19 cellular contexts compared by ENCODE assay signal in genomic region chr11:9823887-9824385, GRCh38.
DNase-seq lines count a peak whose midpoint lies in the region; ATAC-seq, FAIRE-seq and TF ChIP-seq lines count a peak whose summit lies in the region.
"Had no signal": no experiment of that assay in that cellular context is flagged by ENCODE, and none has a peak within 500 bp of the region (broad histone marks: within the 10 kb centered on the region; RNA-seq: fewer than 3 reads in every experiment).

No MANE protein-coding gene starts in this region.

- H3K4me3 ChIP-seq in IMR-90 (ENCODE audit: insufficient read depth, low read depth, low read length), result no peak overlapping the region
- H3K4me3 ChIP-seq in gastroesophageal sphincter, result no peak overlapping the region
- H3K4me3 ChIP-seq: BLaER1 treated with 17β-estradiol and CSF1 and Interleukin-3, amounts not matched to agents 10 nM and 100 nM; SK-N-MC had no signal

- peak overlapping the region; percentile 35; the same call in 1 of the 2 replicates for H3K56ac ChIP-seq in IMR-90 (ENCODE audit: extremely low read depth, insufficient read depth, low read length)

- H3K4me2 ChIP-seq in IMR-90 (ENCODE audit: low read depth, low read length), result peak overlapping the region; percentile 25; the same call in 1 of the 2 replicates
- H3K4me2 ChIP-seq: BLaER1 treated with 17β-estradiol and CSF1 and Interleukin-3, amounts not matched to agents 10 nM and 100 nM had no signal

- peak overlapping the region; percentile 50; the same call in 1 of the 2 replicates for H4K5ac ChIP-seq in IMR-90 (ENCODE audit: low read depth, low read length)

- TF ChIP-seq CTCF in IMR-90 (conservative IDR thresholded peaks at IDR 0.05; ENCODE audit: low read depth, low read length) (no peak), chondrocyte (IDR thresholded peaks at IDR 0.05) (no peak), mesothelial cell of epicardium (IDR thresholded peaks at IDR 0.05; ENCODE audit: unreplicated experiment) (no peak), gastroesophageal sphincter (IDR thresholded peaks at IDR 0.05) (no peak)

- peak overlapping the region; percentile 56 for H2BK120ac ChIP-seq in IMR-90 (ENCODE audit: low read depth, low read length)

- H3K4me1 Mint-ChIP-seq in chondrocyte (ENCODE audit: low read depth), result peaks cover 44% of the 10 kb centered on the region
- H3K4me1 Mint-ChIP-seq in mesothelial cell of epicardium, result peaks cover 37% of the 10 kb centered on the region
- no peaks in the 10 kb centered on the region for H3K4me1 Mint-ChIP-seq in activated CD4-positive, alpha-beta T cell treated with anti-CD3 and anti-CD28 coated beads, Interleukin-2, amount 10 ng/mL, durations not matched to agents 7 days and 5 days

- peaks cover 0 to 3% of the 10 kb centered on the region in 2 experiments; a peak in 2 of 4 replicates for H3K79me1 ChIP-seq in IMR-90 (ENCODE audit: low read depth in 1 of 2, low read length in 2 of 2)

- FAIRE-seq in G401.6 (lab: Jason Lieb, UNC), result peak; percentile 95
- FAIRE-seq: GM18507, H1 had no signal

- no peak overlapping the region for H2AFZ ChIP-seq in IMR-90 (replicated peaks; ENCODE audit: low read length, poor library complexity)

- H3K27ac ChIP-seq in IMR-90 (ENCODE audit: insufficient read depth, low read length), result peak overlapping the region; percentile 32
- H3K27ac ChIP-seq in gastroesophageal sphincter, result no peak overlapping the region
- H3K27ac ChIP-seq: BLaER1 treated with 17β-estradiol and CSF1 and Interleukin-3, amounts not matched to agents 10 nM and 100 nM; HL-60; SK-N-MC had no signal

- H3K27ac Mint-ChIP-seq in chondrocyte (ENCODE audit: unreplicated experiment) (peak overlapping the region; percentile 25), mesothelial cell of epicardium (peak overlapping the region; percentile 81)
- H3K27ac Mint-ChIP-seq in activated CD4-positive, alpha-beta T cell treated with anti-CD3 and anti-CD28 coated beads, Interleukin-2, amount 10 ng/mL, durations not matched to agents 7 days and 5 days, result no peak overlapping the region
- H3K27ac Mint-ChIP-seq: CD8-positive, alpha-beta T cell had no signal

- CTCF ChIA-PET in IMR-90 (lab: Yijun Ruan, JAX), result interaction anchor here (0.7 kb wide), 1 partner anchor 136 kb away, joined by 3 read pairs; no protein-coding TSS in a partner anchor
- CTCF ChIA-PET in activated CD4-positive, alpha-beta T cell treated with anti-CD3 and anti-CD28 coated beads, Interleukin-2, amount 10 ng/mL, durations not matched to agents 7 days and 5 days (lab: Charles Lee), result interaction anchor here (0.7 to 1.1 kb wide), 2 partner anchors 16 to 76 kb away, joined by 3 read pairs; no protein-coding TSS in a partner anchor

- no peaks in the 10 kb centered on the region for H3K27me3 ChIP-seq in IMR-90 (ENCODE audit: control insufficient read depth, insufficient read depth, low read length)
- H3K27me3 ChIP-seq in gastroesophageal sphincter, result no peaks in the 10 kb centered on the region
- H3K27me3 ChIP-seq: BLaER1 treated with 17β-estradiol and CSF1 and Interleukin-3, amounts not matched to agents 10 nM and 100 nM had no signal

- H2AK9ac ChIP-seq in IMR-90 (replicated peaks; ENCODE audit: low read depth, low read length, poor library complexity), result no peak overlapping the region

- H4K91ac ChIP-seq in IMR-90 (ENCODE audit: insufficient read depth, low read depth, low read length), result peak overlapping the region; percentile 78; the same call in 1 of the 2 replicates

- POLR2A ChIA-PET in IMR-90 (lab: Charles Lee; ENCODE audit: unreplicated experiment), result no interaction called here
- POLR2A ChIA-PET in activated CD4-positive, alpha-beta T cell treated with anti-CD3 and anti-CD28 coated beads, Interleukin-2, amount 10 ng/mL, durations not matched to agents 7 days and 5 days (lab: Charles Lee), result no interaction called here

- no peaks in the 10 kb centered on the region for H3K9me3 ChIP-seq in IMR-90 (ENCODE audit: control insufficient read depth, insufficient read depth, low read length)
- no peaks in the 10 kb centered on the region for H3K9me3 ChIP-seq in gastroesophageal sphincter
- H3K9me3 ChIP-seq: BLaER1 treated with 17β-estradiol and CSF1 and Interleukin-3, amounts not matched to agents 10 nM and 100 nM had no signal

- DNase-seq in IMR-90 (no peak), chondrocyte (ENCODE audit: low spot score) (no peak), mesothelial cell of epicardium (ENCODE audit: low spot score in 2 of 2, unreplicated experiment in 2 of 2) (no peak)
- no peak for DNase-seq in stimulated activated CD4-positive, alpha-beta T cell treated with anti-CD3 and anti-CD28 coated beads, Interleukin-4, amount 100 ng/mL, for 1 hour
- DNase-seq in activated CD4-positive, alpha-beta T cell treated with anti-CD3 and anti-CD28 coated beads, Interleukin-2, amount 10 ng/mL, durations not matched to agents 7 days and 5 days, result no peak
- DNase-seq: CD8-positive, alpha-beta T cell; Karpas-422; NCI-H1092; NCI-H2081; NCI-H748 treated with DMSO at 0.1 percent for 48 hours; NK-92 treated with Interleukin-12 subunit alpha and Interleukin-12 subunit beta, amount 100 ng/mL, for 24 hours; Right ventricle myocardium superior had no signal

- H3K27me3 Mint-ChIP-seq in chondrocyte (ENCODE audit: low read depth) (no peaks in the 10 kb centered on the region), mesothelial cell of epicardium (ENCODE audit: low read depth) (no peaks in the 10 kb centered on the region)
- H3K27me3 Mint-ChIP-seq in activated CD4-positive, alpha-beta T cell treated with anti-CD3 and anti-CD28 coated beads, Interleukin-2, amount 10 ng/mL, durations not matched to agents 7 days and 5 days, result no peaks in the 10 kb centered on the region

- dilution Hi-C loops in IMR-90 (cut with HindIII; ENCODE audit: low sequenced_read_pairs, unreplicated experiment), result no loop called here

- no peaks in the 10 kb centered on the region for H4K20me1 ChIP-seq in IMR-90 (ENCODE audit: insufficient read depth, low read length)
- H4K20me1 ChIP-seq: BLaER1 treated with 17β-estradiol and CSF1 and Interleukin-3, amounts not matched to agents 10 nM and 100 nM had no signal

- peak overlapping the region; percentile 28 to 93; a peak in 2 of 4 replicates for H4K8ac ChIP-seq in IMR-90 (ENCODE audit: low read depth in 2 of 2, low read length in 2 of 2)

- no peak for TF ChIP-seq RAD21 in IMR-90 (IDR thresholded peaks at IDR 0.05; ENCODE audit: low read length)

- H3K4me1 ChIP-seq in IMR-90 (ENCODE audit: control insufficient read depth, insufficient read depth, low read length) (peaks cover 12% of the 10 kb centered on the region; the same call in 1 of the 2 replicates), gastroesophageal sphincter (peaks cover 0 to 7% (median 0%) of the 10 kb centered on the region in 3 donors)
- H3K4me1 ChIP-seq: BLaER1 treated with 17β-estradiol and CSF1 and Interleukin-3, amounts not matched to agents 10 nM and 100 nM had no signal

- H3K4me3 Mint-ChIP-seq in chondrocyte (ENCODE audit: unreplicated experiment) (no peak overlapping the region), mesothelial cell of epicardium (no peak overlapping the region)
- no peak overlapping the region for H3K4me3 Mint-ChIP-seq in activated CD4-positive, alpha-beta T cell treated with anti-CD3 and anti-CD28 coated beads, Interleukin-2, amount 10 ng/mL, durations not matched to agents 7 days and 5 days
- H3K4me3 Mint-ChIP-seq: CD8-positive, alpha-beta T cell had no signal

- H2BK15ac ChIP-seq in IMR-90 (ENCODE audit: low read depth, low read length), result peak overlapping the region; percentile 81; the same call in 1 of the 3 replicates

- H3K4ac ChIP-seq in IMR-90 (ENCODE audit: low read depth, low read length), result peak overlapping the region; percentile 52; the same call in 1 of the 2 replicates

- H3K36me3 ChIP-seq in IMR-90 (ENCODE audit: control insufficient read depth, insufficient read depth, low read length), result no peaks in the 10 kb centered on the region
- peaks cover 0 to 18% of the 10 kb centered on the region in 2 donors for H3K36me3 ChIP-seq in gastroesophageal sphincter

- no peaks in the 10 kb centered on the region for H3K9me3 Mint-ChIP-seq in chondrocyte (ENCODE audit: low read depth)
- H3K9me3 Mint-ChIP-seq in mesothelial cell of epicardium, result no peaks in the 10 kb centered on the region
- H3K9me3 Mint-ChIP-seq in activated CD4-positive, alpha-beta T cell treated with anti-CD3 and anti-CD28 coated beads, Interleukin-2, amount 10 ng/mL, durations not matched to agents 7 days and 5 days, result no peaks in the 10 kb centered on the region
- H3K9me3 Mint-ChIP-seq: CD8-positive, alpha-beta T cell had no signal

- peak overlapping the region; percentile 99 for H2BK5ac ChIP-seq in IMR-90 (ENCODE audit: low read depth, low read length, poor library complexity, severe bottlenecking)

- peak overlapping the region; percentile 66 for H3K23ac ChIP-seq in IMR-90 (ENCODE audit: low read depth, low read length)

- TF ChIP-seq POLR2A in IMR-90 (IDR thresholded peaks at IDR 0.05; ENCODE audit: low read depth, low read length) (no peak), gastroesophageal sphincter (IDR thresholded peaks at IDR 0.05) (no peak)

- BruUV-seq in IMR-90 (replicated peaks; lab: Mats Ljungman, UMichigan), result no TSS peak

- H3K36me3 Mint-ChIP-seq in chondrocyte (ENCODE audit: low read depth), result peaks cover 3% of the 10 kb centered on the region
- H3K36me3 Mint-ChIP-seq in mesothelial cell of epicardium, result peaks cover 11% of the 10 kb centered on the region
- no peaks in the 10 kb centered on the region for H3K36me3 Mint-ChIP-seq in activated CD4-positive, alpha-beta T cell treated with anti-CD3 and anti-CD28 coated beads, Interleukin-2, amount 10 ng/mL, durations not matched to agents 7 days and 5 days (ENCODE audit: low read depth)

- WGBS in IMR-90 (ENCODE audit: extremely low coverage in 2 of 2, insufficient read length in 1 of 2), 2 experiments, result no CpG with 5 or more reads among the region's 5 CpGs
- WGBS in gastroesophageal sphincter (ENCODE audit: low coverage in 1 of 2), 2 donors, result 75 to 83% methylated on average over 1 to 5 of the region's 5 CpGs

- ATAC-seq in IMR-90 (ENCODE audit: low read depth) (no peak), gastroesophageal sphincter (no peak)
- ATAC-seq: CD8-positive, alpha-beta T cell had no signal

- peaks cover 7% of the 10 kb centered on the region; the same call in 1 of the 2 replicates for H3K9me1 ChIP-seq in IMR-90 (ENCODE audit: insufficient read depth, low read length)

- in situ Hi-C loops in IMR-90 (cut with MboI; ENCODE audit: low sequenced_read_pairs), result no loop called here

- H2BK20ac ChIP-seq in IMR-90 (ENCODE audit: low read depth, low read length), result peak overlapping the region; percentile 77

- H3K9ac ChIP-seq in IMR-90 (ENCODE audit: low read depth, low read length), result no peak overlapping the region
- H3K9ac ChIP-seq: BLaER1 treated with 17β-estradiol and CSF1 and Interleukin-3, amounts not matched to agents 10 nM and 100 nM had no signal

- H3K18ac ChIP-seq in IMR-90 (ENCODE audit: low read depth, low read length), result peak overlapping the region; percentile 82; the same call in 1 of the 2 replicates

- H2AK5ac ChIP-seq in IMR-90 (ENCODE audit: low read depth, low read length), result peak overlapping the region; percentile 74

- TF ChIP-seq EP300 in gastroesophageal sphincter (IDR thresholded peaks at IDR 0.05), result no peak

- peak overlapping the region; percentile 76 for H3K14ac ChIP-seq in IMR-90 (replicated peaks; ENCODE audit: low read depth, low read length)

- intact Hi-C loops in IMR-90 (cut with micrococcal nuclease), result no loop called here
